In the genomic region with DNA sequence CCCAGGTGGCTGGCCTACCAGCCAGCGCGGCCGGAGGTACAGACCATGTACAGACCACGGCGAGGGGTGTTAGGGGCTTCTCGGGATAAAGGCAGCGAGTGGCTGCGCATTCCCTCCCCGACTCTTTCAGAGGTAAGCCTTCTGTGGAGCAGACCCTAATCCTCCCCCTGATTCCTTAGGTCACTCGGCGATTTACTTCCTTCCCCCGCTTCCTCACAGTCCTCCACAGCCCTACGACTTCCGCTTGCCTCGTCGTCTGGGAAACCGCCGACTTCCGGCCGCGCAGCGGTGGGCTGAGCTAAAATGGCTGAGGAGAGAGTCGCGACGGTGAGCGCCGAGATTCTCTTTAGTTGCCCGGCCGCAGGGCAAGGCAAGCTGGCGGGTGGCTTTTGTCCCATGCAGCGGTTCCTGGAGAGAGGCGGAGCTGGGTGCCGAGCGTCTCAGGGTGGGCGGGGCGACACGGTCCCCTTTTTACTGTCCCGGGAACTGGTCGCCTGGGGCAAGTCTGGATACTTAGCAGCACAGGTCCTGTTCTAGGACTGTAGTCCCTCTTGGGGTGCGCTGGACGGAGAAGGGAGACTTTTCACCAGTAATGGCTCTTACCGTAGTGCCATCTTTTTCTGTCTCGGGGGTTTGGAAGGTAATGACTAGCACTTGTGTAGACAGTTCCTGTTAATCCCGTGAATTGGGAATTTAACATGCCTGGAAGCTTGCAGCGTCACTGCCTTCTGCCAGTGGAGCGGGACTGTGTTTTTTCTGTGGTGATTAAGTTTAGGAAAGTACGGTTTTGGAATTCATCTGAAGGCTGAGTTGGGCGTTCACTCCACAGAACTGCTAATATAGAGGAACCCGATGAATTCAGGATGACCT, we compare ENCODE assay signal across 8 cellular contexts. TPM values are rescaled to one million over a fixed set of nuclear protein-coding genes. Genes with fewer than 3 reads are reported as not detected.
DNase-seq lines count a peak whose midpoint lies in the region; ATAC-seq and TF ChIP-seq lines count a peak whose summit lies in the region.

A gene with protein sequence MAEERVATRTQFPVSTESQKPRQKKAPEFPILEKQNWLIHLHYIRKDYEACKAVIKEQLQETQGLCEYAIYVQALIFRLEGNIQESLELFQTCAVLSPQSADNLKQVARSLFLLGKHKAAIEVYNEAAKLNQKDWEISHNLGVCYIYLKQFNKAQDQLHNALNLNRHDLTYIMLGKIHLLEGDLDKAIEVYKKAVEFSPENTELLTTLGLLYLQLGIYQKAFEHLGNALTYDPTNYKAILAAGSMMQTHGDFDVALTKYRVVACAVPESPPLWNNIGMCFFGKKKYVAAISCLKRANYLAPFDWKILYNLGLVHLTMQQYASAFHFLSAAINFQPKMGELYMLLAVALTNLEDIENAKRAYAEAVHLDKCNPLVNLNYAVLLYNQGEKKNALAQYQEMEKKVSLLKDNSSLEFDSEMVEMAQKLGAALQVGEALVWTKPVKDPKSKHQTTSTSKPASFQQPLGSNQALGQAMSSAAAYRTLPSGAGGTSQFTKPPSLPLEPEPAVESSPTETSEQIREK (plus strand): TSS at position 283 of the 870 bp plus-strand sequence. CDS start 21 bp downstream, at position 304.
Gene HIGD2B, minus strand, starts transcription at position 258 of the 870 bp plus-strand sequence. CDS start 9,808 bp downstream, outside the sequence.

- H3K4me3 ChIP-seq in PC-3 (ENCODE audit: low read length) (peak within 1 kb of the TSS; percentile 93), heart left ventricle (peak within 1 kb of the TSS; percentile 41 to 91 (median 67)), aorta (ENCODE audit: low read length in 2 of 2) (peak within 1 kb of the TSS; percentile 16 to 54)

- H3K36me3 ChIP-seq in PC-3 (ENCODE audit: low read depth, low read length) (no peaks in the 10 kb centered on the region), heart left ventricle (no peaks in the 10 kb centered on the region), aorta (ENCODE audit: control insufficient read depth in 1 of 2, insufficient read depth in 2 of 2, low read length in 1 of 2) (no peaks in the 10 kb centered on the region)

- H3F3A ChIP-seq in PC-3 (ENCODE audit: low read length, unreplicated experiment) = no peaks in the 10 kb centered on the region

- H3K9me3 ChIP-seq in PC-3 (ENCODE audit: low read length) = no peaks in the 10 kb centered on the region
- H3K9me3 ChIP-seq in heart left ventricle = no peaks in the 10 kb centered on the region
- H3K9me3 ChIP-seq in aorta (ENCODE audit: control insufficient read depth, low read length) = no peaks in the 10 kb centered on the region

- H3K27ac Mint-ChIP-seq in activated naive CD8-positive, alpha-beta T cell treated with anti-CD3 and anti-CD28 coated beads for 36 hours = peak within 1 kb of the TSS; percentile 84

- POLR2A ChIA-PET in PC-3 (lab: Charles Lee; ENCODE audit: unreplicated experiment) = interaction anchor here (0.6 kb wide), 4 partner anchors 11 to 229 kb away, joined by 3 to 22 read pairs (median 6); no protein-coding TSS in a partner anchor

- peaks cover 17% of the 10 kb centered on the region for H3K4me1 Mint-ChIP-seq in activated naive CD8-positive, alpha-beta T cell treated with anti-CD3 and anti-CD28 coated beads for 36 hours

- peak within 1 kb of the TSS; percentile 64 for H3K27ac ChIP-seq in PC-3 (ENCODE audit: low read length)
- peak within 1 kb of the TSS; percentile 69 to 96 (median 85) for H3K27ac ChIP-seq in heart left ventricle
- peak within 1 kb of the TSS; percentile 25 to 85 for H3K27ac ChIP-seq in aorta (ENCODE audit: low read depth in 1 of 2, low read length in 2 of 2)

- intact Hi-C loops in PC-3 (cut with micrococcal nuclease) (loop anchor here (2.0 to 5.0 kb wide), 2 partner anchors 89 to 211 kb away; partner anchors contain the start of gene ARIH1), heart left ventricle (cut with DNase I) (loop anchor here in 1 of 10 donors (10.0 kb wide), 2 partner anchors 81 to 211 kb away; partner anchors contain the start of gene ARIH1), aorta (cut with DNase I) (loop anchor here in 1 of 2 donors (10.0 kb wide), 1 partner anchor 211 kb away; the partner anchor contains the start of gene ARIH1)

- BruUV-seq in PC-3 (replicated peaks; lab: Mats Ljungman, UMichigan) = TSS peak; percentile 84

- peak within 1 kb of the TSS; percentile 92 for H2AFZ ChIP-seq in PC-3 (ENCODE audit: low read length)

- no peaks in the 10 kb centered on the region for H3K9me3 Mint-ChIP-seq in activated naive CD8-positive, alpha-beta T cell treated with anti-CD3 and anti-CD28 coated beads for 36 hours

- peaks cover 7% of the 10 kb centered on the region for H3K4me1 ChIP-seq in PC-3 (ENCODE audit: insufficient read depth, low read length)
- peaks cover 0 to 14% (median 8%) of the 10 kb centered on the region in 12 donors for H3K4me1 ChIP-seq in heart left ventricle
- peaks cover 0 to 3% of the 10 kb centered on the region in 2 donors for H3K4me1 ChIP-seq in aorta (ENCODE audit: control insufficient read depth in 1 of 2, insufficient read depth in 2 of 2, low read length in 2 of 2)

- peak within 1 kb of the TSS; percentile 98 for H3K4me2 ChIP-seq in PC-3 (ENCODE audit: low read length)

- peaks cover 10% of the 10 kb centered on the region; the same call in 1 of the 2 replicates for H3K79me2 ChIP-seq in PC-3 (ENCODE audit: low read length)

- peak; percentile 89 for DNase-seq in PC-3
- DNase-seq in activated naive CD8-positive, alpha-beta T cell treated with anti-CD3 and anti-CD28 coated beads for 36 hours = peak; percentile 91
- peak; percentile 87 to 91 (median 89) for DNase-seq in heart left ventricle
- DNase-seq in pulmonary artery endothelial cell (ENCODE audit: low read depth, low spot score) = peak; percentile 49
- DNase-seq in aorta = peak; percentile 94 to 96
- no peak for DNase-seq in NCI-H128 (lab: John Stamatoyannopoulos, UW; ENCODE audit: unreplicated experiment)

- TF ChIP-seq CTCF in PC-3 (conservative IDR thresholded peaks at IDR 0.05; ENCODE audit: low read depth, low read length) (no peak), heart left ventricle (IDR thresholded peaks at IDR 0.05) (no peak)

- peak within 1 kb of the TSS; percentile 82 for H3K9ac ChIP-seq in PC-3 (ENCODE audit: low read length)

- H3K4me3 Mint-ChIP-seq in activated naive CD8-positive, alpha-beta T cell treated with anti-CD3 and anti-CD28 coated beads for 36 hours = peak within 1 kb of the TSS; percentile 94

- H3K27me3 ChIP-seq in PC-3 (ENCODE audit: low read length) (no peaks in the 10 kb centered on the region), heart left ventricle (no peaks in the 10 kb centered on the region), aorta (ENCODE audit: control insufficient read depth in 1 of 2, insufficient read depth in 2 of 2, low read length in 1 of 2) (no peaks in the 10 kb centered on the region)

- CTCF ChIA-PET in PC-3 (lab: Charles Lee) = no interaction called here

- TF ChIP-seq POLR2A in GM10847 (IDR thresholded peaks at IDR 0.05; ENCODE audit: extremely low read depth, insufficient read length) (peak; percentile 73), heart left ventricle (IDR thresholded peaks at IDR 0.05) (peak in 1 of 2 donors; percentile 65)

- no peaks in the 10 kb centered on the region for H4K20me1 ChIP-seq in PC-3 (ENCODE audit: low read length)

- H3K9me2 ChIP-seq in PC-3 (replicated peaks; ENCODE audit: low read length) = no peaks in the 10 kb centered on the region

- H3K36me3 Mint-ChIP-seq in activated naive CD8-positive, alpha-beta T cell treated with anti-CD3 and anti-CD28 coated beads for 36 hours = no peaks in the 10 kb centered on the region

- peak; percentile 97 for ATAC-seq in HG02610 (IDR thresholded peaks at IDR 0.05; ENCODE audit: unreplicated experiment)
- peak; percentile 95 for ATAC-seq in PC-3
- peak; percentile 96 to 99 (median 98) for ATAC-seq in heart left ventricle
- peak; percentile 98 for ATAC-seq in aorta (ENCODE audit: low FRiP score)

- H3K27me3 Mint-ChIP-seq in activated naive CD8-positive, alpha-beta T cell treated with anti-CD3 and anti-CD28 coated beads for 36 hours = no peaks in the 10 kb centered on the region

- 0 to 1% (median 0%) methylated on average over 34 to 49 of the region's 49 CpGs for WGBS in heart left ventricle, 4 donors
- WGBS in aorta, 2 donors = 0% methylated on average over 47 to 49 of the region's 49 CpGs

RNA-seq across cellular contexts. Expression of the first gene that starts in this region (rescaled TPM):
- total RNA-seq in PC-3 (2014; rRNA removed) (7.5 and 18.7 TPM in 2 replicates), heart left ventricle (10 to 100 TPM in 6 of 9 donors, 1 to 10 TPM in 3; 5.9 to 19.4 (median 13.1) TPM), pulmonary artery endothelial cell (5.4 and 7.7 TPM in 2 replicates), aorta (10 to 100 TPM; 16.5 to 26.6 TPM)
- 10 to 100 TPM; 11.4 to 13.6 TPM for total RNA-seq in activated naive CD8-positive, alpha-beta T cell treated with anti-CD3 and anti-CD28 coated beads for 36 hours
- polyA plus RNA-seq in heart left ventricle (10 to 100 TPM in 1 of 2 donors, 1 to 10 TPM in 1; 5.5 to 12.7 TPM), aorta (10 to 100 TPM in 1 of 2 donors, 1 to 10 TPM in 1; 5.8 to 61.4 TPM)

RNA-seq across cellular contexts. Expression of gene HIGD2B, which starts in this region (rescaled TPM):
- 0.11 TPM in 1 of 2 replicates, not detected in the other for total RNA-seq in PC-3 (2014; rRNA removed)
- under 1 TPM in 1 of 2 experiments, not detected in 1; 0.26 TPM for total RNA-seq in activated naive CD8-positive, alpha-beta T cell treated with anti-CD3 and anti-CD28 coated beads for 36 hours
- under 1 TPM in 1 of 9 donors, not detected in 8; 0.23 TPM for total RNA-seq in heart left ventricle
- not detected for polyA plus RNA-seq in heart left ventricle
- total RNA-seq in pulmonary artery endothelial cell = 0.07 and 0.13 TPM in 2 replicates
- total RNA-seq in aorta = not detected
- not detected for polyA plus RNA-seq in aorta

Comparison
In these comparisons a context has a peak if more than half of its experiments do, and no peak if none do; other contexts are left out.
1. H3K4me3 ChIP-seq: peak in every context shown above with its lines; median percentile 93 in PC-3; 67 in heart left ventricle; 35 in aorta.